In genomic region chr2:59622599-59623308, GRCh38 we compare ENCODE assay signal across 30 cellular contexts.
"Had no signal": no experiment of that assay in that cellular context is flagged by ENCODE, and none has a peak within 500 bp of the region (broad histone marks: within the 10 kb centered on the region; RNA-seq: fewer than 3 reads in every experiment).

No MANE protein-coding gene starts in this region.

- H3K36me3 Mint-ChIP-seq: activated CD4-positive, alpha-beta memory T cell treated with anti-CD3 and anti-CD28 coated beads for 36 hours; mesothelial cell of epicardium; naive thymus-derived CD4-positive, alpha-beta T cell had no signal

- ATAC-seq: gastrocnemius medialis; left cardiac atrium; naive thymus-derived CD4-positive, alpha-beta T cell; sciatic nerve; stimulated activated naive CD8-positive, alpha-beta T cell treated with anti-CD3 and anti-CD28 coated beads, Interleukin-15, Interleukin-2, amounts not matched to agents 100 U/mL and 50 U/mL, for 24 hours had no signal

- H3K27ac Mint-ChIP-seq: activated CD4-positive, alpha-beta memory T cell treated with anti-CD3 and anti-CD28 coated beads for 36 hours; activated CD4-positive, alpha-beta T cell treated with anti-CD3 and anti-CD28 coated beads, Interleukin-2, amount 10 ng/mL, durations not matched to agents 24 days and 14 days; activated T-cell treated with anti-CD3 and anti-CD28 coated beads, Interleukin-2, amount 50 U/mL, for 24 hours; mesothelial cell of epicardium; naive thymus-derived CD4-positive, alpha-beta T cell; progenitor cell of endocrine pancreas had no signal

- H3K4me1 Mint-ChIP-seq: activated CD4-positive, alpha-beta T cell treated with anti-CD3 and anti-CD28 coated beads, Interleukin-2, amount 10 ng/mL, durations not matched to agents 24 days and 14 days; naive thymus-derived CD4-positive, alpha-beta T cell had no signal

- H3K4me3 Mint-ChIP-seq: activated CD4-positive, alpha-beta memory T cell treated with anti-CD3 and anti-CD28 coated beads for 36 hours; activated CD4-positive, alpha-beta T cell treated with anti-CD3 and anti-CD28 coated beads, Interleukin-2, amount 10 ng/mL, durations not matched to agents 24 days and 14 days; activated T-cell treated with anti-CD3 and anti-CD28 coated beads, Interleukin-2, amount 50 U/mL, for 24 hours; mesothelial cell of epicardium; naive thymus-derived CD4-positive, alpha-beta T cell had no signal

- H3K27me3 Mint-ChIP-seq: activated CD4-positive, alpha-beta memory T cell treated with anti-CD3 and anti-CD28 coated beads for 36 hours; activated CD4-positive, alpha-beta T cell treated with anti-CD3 and anti-CD28 coated beads, Interleukin-2, amount 10 ng/mL, durations not matched to agents 24 days and 14 days; activated T-cell treated with anti-CD3 and anti-CD28 coated beads, Interleukin-2, amount 50 U/mL, for 24 hours; progenitor cell of endocrine pancreas had no signal

- DNase-seq: activated CD4-positive, alpha-beta memory T cell treated with anti-CD3 and anti-CD28 coated beads for 36 hours; activated CD4-positive, alpha-beta T cell treated with anti-CD3 and anti-CD28 coated beads, Interleukin-2, amount 10 ng/mL, durations not matched to agents 24 days and 14 days; activated CD4-positive, CD25-positive, alpha-beta regulatory T cell treated with anti-CD3 and anti-CD28 coated beads, Interleukin-2, amount 50 U/mL, for 72 hours; activated CD8-positive, alpha-beta memory T cell treated with anti-CD3 and anti-CD28 coated beads, Interleukin-2, amount 50 U/mL, for 48 hours; activated gamma-delta T cell treated with Interleukin-2 at 50 U/mL for 16 hours; activated naive CD4-positive, alpha-beta T cell treated with anti-CD3 and anti-CD28 coated beads, Interleukin-2, amount 50 U/mL, for 16 hours; activated T-cell treated with anti-CD3 and anti-CD28 coated beads, Interleukin-2, amount 50 U/mL, for 24 hours; amniotic stem cell; brain microvascular endothelial cell; dorsolateral prefrontal cortex; effector memory CD4-positive, alpha-beta T cell; gastrocnemius medialis; islet precursor cell; left cardiac atrium; mammary epithelial cell; naive thymus-derived CD4-positive, alpha-beta T cell; ovary; stimulated activated CD4-positive, alpha-beta T cell treated with anti-CD3 and anti-CD28 coated beads, Interleukin-12 subunit alpha, Interleukin-12 subunit beta, amount 100 ng/mL, for 4 hours; stimulated activated CD4-positive, alpha-beta T cell treated with anti-CD3 and anti-CD28 coated beads, Interleukin-4, amount 100 ng/mL, for 1 hour; stimulated activated naive CD8-positive, alpha-beta T cell treated with anti-CD3 and anti-CD28 coated beads, Interleukin-15, Interleukin-2, amounts not matched to agents 100 U/mL and 50 U/mL, for 24 hours; T-helper 9 cell; trophoblast cell; WERI-Rb-1 had no signal

- H3K4me3 ChIP-seq: coronary artery, dorsolateral prefrontal cortex, gastrocnemius medialis, hepatocyte, ovary, skin epidermis, thoracic aorta had no signal
